Comparison of ENCODE assay signal across 18 cellular contexts in the genomic region with DNA sequence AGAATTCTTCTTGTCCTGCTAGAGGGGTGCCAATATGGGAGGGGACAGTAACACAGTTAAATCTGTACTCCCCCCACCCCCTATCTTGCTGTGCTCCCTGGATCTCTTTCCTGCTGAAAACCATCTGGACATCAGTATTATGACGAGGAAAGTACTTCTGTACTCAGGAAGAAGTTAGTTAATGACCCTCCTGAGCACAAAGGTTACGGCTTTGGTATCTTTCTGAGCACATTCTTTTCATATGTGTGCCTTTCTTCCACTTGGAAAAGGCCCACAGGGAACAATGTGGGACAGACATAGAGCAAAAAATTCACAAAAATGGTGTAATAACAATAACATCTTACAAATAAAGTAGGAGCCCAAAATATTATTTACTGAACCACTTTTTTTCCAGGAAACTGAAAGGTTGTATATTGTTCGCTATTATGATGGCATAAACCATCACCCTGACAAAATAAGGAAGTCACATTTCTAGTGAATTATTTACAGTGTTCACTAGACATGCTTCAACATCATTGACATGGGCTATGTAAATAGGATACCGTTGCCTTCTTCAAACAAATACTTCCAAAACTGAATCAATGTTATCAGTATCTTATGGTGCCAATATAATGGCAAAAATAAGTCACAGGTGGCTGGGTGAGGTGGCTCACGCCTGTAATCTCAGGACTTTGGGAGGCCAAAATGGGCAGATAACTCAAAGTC.
"Had no signal": no experiment of that assay in that cellular context is flagged by ENCODE, and none has a peak within 500 bp of the region (broad histone marks: within the 10 kb centered on the region; RNA-seq: fewer than 3 reads in every experiment).

No MANE protein-coding gene starts in this region.

- ATAC-seq: activated CD4-positive, alpha-beta T cell treated with anti-CD3 and anti-CD28 coated beads for 36 hours; foreskin keratinocyte; T-cell; WTC11 had no signal

- H3K27ac ChIP-seq: cardiac muscle cell, foreskin keratinocyte, tibial artery had no signal

- H3K27me3 ChIP-seq: cardiac muscle cell, foreskin keratinocyte, tibial artery had no signal

- DNase-seq: activated CD4-positive, alpha-beta T cell treated with anti-CD3 and anti-CD28 coated beads for 36 hours; activated CD4-positive, alpha-beta T cell treated with anti-CD3 and anti-CD28 coated beads, Interleukin-2, amount 50 U/mL, for 48 hours; amygdala; foreskin keratinocyte; immature natural killer cell; nephron progenitor cell; occipital lobe; posterior cingulate gyrus; retina; stimulated activated CD4-positive, alpha-beta T cell treated with anti-CD3 and anti-CD28 coated beads, Interleukin-12 subunit alpha, Interleukin-12 subunit beta, amount 100 ng/mL, for 4 hours; stimulated activated CD4-positive, alpha-beta T cell treated with anti-CD3 and anti-CD28 coated beads, Interleukin-1b, Interleukin-23, amount 100 ng/mL, for 48 hours; stimulated activated CD8-positive, alpha-beta memory T cell treated with anti-CD3 and anti-CD28 coated beads, Interleukin-4, amount 100 ng/mL, for 48 hours; stimulated activated naive CD4-positive, alpha-beta T cell treated with Interleukin-2 at 50 U/mL for 16 hours; substantia nigra; T-cell; tibial artery had no signal

- H3K36me3 ChIP-seq: cardiac muscle cell had no signal

- H3K4me3 ChIP-seq: cardiac muscle cell, tibial artery had no signal

- H3K9me3 ChIP-seq: tibial artery had no signal
